1 cellular context compared by ENCODE assay signal in the genomic region with DNA sequence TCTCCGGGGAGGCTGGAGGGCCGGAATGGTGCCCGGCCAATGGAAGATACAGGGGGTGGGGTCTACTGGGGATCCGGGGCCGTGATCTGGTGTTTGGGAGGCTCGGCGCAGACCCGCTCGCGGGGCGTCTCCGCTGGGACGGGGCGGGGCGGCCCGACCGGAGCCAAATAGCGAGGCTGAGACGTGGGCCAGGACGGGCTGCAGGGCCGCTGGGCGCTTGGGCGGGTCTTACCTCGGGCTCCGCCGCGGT.
A peak's percentile ranks its signal among the peaks of the same experiment; 100 is the strongest.
TF ChIP-seq lines count a peak whose summit lies in the region.

No MANE protein-coding gene starts in this region.

TF ChIP-seq in GM12878, 131 proteins besides CTCF, POLR2A, EP300 and RAD21:
- TF ChIP-seq MTA2 (IDR thresholded peaks at IDR 0.05; ENCODE audit: low read depth) (no peak), YY1 (IDR thresholded peaks at IDR 0.05; ENCODE audit: low read depth, low read length) (peak; percentile 32; the same call in 1 of the 2 replicates), CREM (IDR thresholded peaks at IDR 0.05; ENCODE audit: low read depth) (0 out of 2 replicates have a peak, but pooled peaks have one; percentile 4)
